ENCODE assay signal across 8 cellular contexts in genomic region chr16:67029249-67030096, GRCh38. TPM values are rescaled to one million over a fixed set of nuclear protein-coding genes. Genes with fewer than 3 reads are reported as not detected.
DNase-seq lines count a peak whose midpoint lies in the region; ATAC-seq, FAIRE-seq and TF ChIP-seq lines count a peak whose summit lies in the region.

No MANE protein-coding gene starts in this region.

- H3K27ac ChIP-seq in pancreas (peak overlapping the region; percentile 91 to 96 (median 95)), transverse colon (peak overlapping the region; percentile 97 to 100 (median 99))

- no peak for FAIRE-seq in pancreas (lab: Jason Lieb, UNC)

- no peaks in the 10 kb centered on the region for H3K36me3 ChIP-seq in pancreas
- H3K36me3 ChIP-seq in transverse colon, result no peaks in the 10 kb centered on the region

- H3K4me3 ChIP-seq in pancreas, result peak overlapping the region; percentile 78 to 97 (median 89)
- peak overlapping the region; percentile 83 to 99 (median 94) for H3K4me3 ChIP-seq in transverse colon

- H3K36me3 Mint-ChIP-seq in activated naive CD4-positive, alpha-beta T cell treated with anti-CD3 and anti-CD28 coated beads, Interleukin-2, amount 50 U/mL, for 72 hours, result peaks cover 24 to 29% of the 10 kb centered on the region in 2 donors

- H3K4me1 ChIP-seq in pancreas, result peaks cover 0 to 17% (median under 1%) of the 10 kb centered on the region in 3 donors
- H3K4me1 ChIP-seq in transverse colon, result peaks cover 8 to 34% (median 18%) of the 10 kb centered on the region in 4 donors

- no peaks in the 10 kb centered on the region for H3K9me3 Mint-ChIP-seq in activated naive CD4-positive, alpha-beta T cell treated with anti-CD3 and anti-CD28 coated beads, Interleukin-2, amount 50 U/mL, for 72 hours

- ATAC-seq in GM18858 (IDR thresholded peaks at IDR 0.05; ENCODE audit: unreplicated experiment) (peak; percentile 26), HG03066 (IDR thresholded peaks at IDR 0.05; ENCODE audit: low read depth, unreplicated experiment) (peak; percentile 44), Right ventricle myocardium superior (ENCODE audit: poor library complexity) (peak; percentile 74), pancreas (peak; percentile 62 to 79 (median 72))
- peak; percentile 32 to 47 for ATAC-seq in activated naive CD4-positive, alpha-beta T cell treated with anti-CD3 and anti-CD28 coated beads, Interleukin-2, amount 50 U/mL, for 72 hours

- H3K9me3 ChIP-seq in pancreas (no peaks in the 10 kb centered on the region), transverse colon (no peaks in the 10 kb centered on the region)

- TF ChIP-seq EP300 in transverse colon (IDR thresholded peaks at IDR 0.05; ENCODE audit: low read depth), result no peak

- 0% methylated on average over 82 to 124 of the region's 124 CpGs for WGBS in pancreas, 2 donors
- WGBS in transverse colon (ENCODE audit: low coverage in 1 of 2), 2 donors, result 0% methylated on average over 60 of the region's 124 CpGs; no CpG with 5 or more reads in 1 of the 2 donors

- intact Hi-C loops in Right ventricle myocardium superior (cut with DNase I) (no loop called here), pancreas (cut with DNase I) (no loop called here), transverse colon (cut with DNase I; ENCODE audit: low total_unique reads) (no loop called here)

- in situ Hi-C loops in transverse colon (cut with MboI; ENCODE audit: low pct_ligation_motif_present in 1 of 4, low pct_unique_long_range_greater_than_20kb in 1 of 4, low sequenced_read_pairs in 3 of 4), result no loop called here

- DNase-seq in 8988T (peak; percentile 64), Right ventricle myocardium superior (peak; percentile 84), pancreas (peak; percentile 52 to 86 (median 66)), transverse colon (peak; percentile 69)
- DNase-seq in activated naive CD4-positive, alpha-beta T cell treated with anti-CD3 and anti-CD28 coated beads, Interleukin-2, amount 50 U/mL, for 72 hours (ENCODE audit: low spot score in 2 of 2), result peak; percentile 61 to 76

- H3K27me3 ChIP-seq in pancreas (no peaks in the 10 kb centered on the region), transverse colon (no peaks in the 10 kb centered on the region)

- peak overlapping the region; percentile 89 to 93 for H3K27ac Mint-ChIP-seq in activated naive CD4-positive, alpha-beta T cell treated with anti-CD3 and anti-CD28 coated beads, Interleukin-2, amount 50 U/mL, for 72 hours

- peak; percentile 40; the same call in 1 of the 2 replicates for TF ChIP-seq POLR2A in Raji (IDR thresholded peaks at IDR 0.05; ENCODE audit: insufficient read depth, low read depth, low read length)
- peak; percentile 53 for TF ChIP-seq POLR2A in transverse colon (IDR thresholded peaks at IDR 0.05)

- TF ChIP-seq CTCF in pancreas (IDR thresholded peaks at IDR 0.05) (no peak), transverse colon (IDR thresholded peaks at IDR 0.05) (no peak)

RNA-seq across cellular contexts. Expression of gene CBFB, which starts 0.5 kb away (rescaled TPM):
- 100 to 1,000 TPM; 119 to 124 TPM for total RNA-seq in activated naive CD4-positive, alpha-beta T cell treated with anti-CD3 and anti-CD28 coated beads, Interleukin-2, amount 50 U/mL, for 72 hours
- total RNA-seq in Right ventricle myocardium superior (23.1 TPM), pancreas (10 to 100 TPM; 13.1 to 27.0 (median 20.1) TPM), transverse colon (100 to 1,000 TPM in 1 of 4 donors, 10 to 100 TPM in 3; 19.7 to 106 (median 33.1) TPM)
- 10 to 100 TPM; 11.5 to 19.7 TPM for polyA plus RNA-seq in pancreas

RNA-seq across cellular contexts. Expression of gene CES4A, which starts 41.1 kb away (rescaled TPM):
- 10 to 100 TPM in 1 of 2 donors, 1 to 10 TPM in 1; 8.2 to 21.3 TPM for total RNA-seq in activated naive CD4-positive, alpha-beta T cell treated with anti-CD3 and anti-CD28 coated beads, Interleukin-2, amount 50 U/mL, for 72 hours
- 6.2 TPM for total RNA-seq in Right ventricle myocardium superior
- total RNA-seq in pancreas, result 10 to 100 TPM in 1 of 6 donors, 1 to 10 TPM in 5; 3.2 to 10.2 (median 4.6) TPM
- polyA plus RNA-seq in pancreas, result 10 to 100 TPM; 43.1 to 59.5 TPM
- total RNA-seq in transverse colon, result 10 to 100 TPM in 3 of 4 donors, 1 to 10 TPM in 1; 9.7 to 24.7 (median 15.7) TPM

Comparison
In these comparisons a context has a peak if more than half of its experiments do, and no peak if none do; other contexts are left out.
1. Peak in every context shown above with its lines: DNase-seq, ATAC-seq, H3K4me3 ChIP-seq and H3K27ac ChIP-seq.